In genomic region chr7:33998487-33998886, GRCh38 we compare ENCODE assay signal across 22 cellular contexts.
DNase-seq lines count a peak whose midpoint lies in the region; ATAC-seq and TF ChIP-seq lines count a peak whose summit lies in the region.
"Had no signal": no experiment of that assay in that cellular context is flagged by ENCODE, and none has a peak within 500 bp of the region (broad histone marks: within the 10 kb centered on the region; RNA-seq: fewer than 3 reads in every experiment).

No MANE protein-coding gene starts in this region.

- peak overlapping the region; percentile 40; the same call in 1 of the 3 replicates for H2BK15ac ChIP-seq in IMR-90 (ENCODE audit: low read depth, low read length)

- DNase-seq in IMR-90 (no peak), brain pericyte (ENCODE audit: low read depth, low spot score) (peak; percentile 32), iris pigment epithelial cell (ENCODE audit: low read depth) (peak; percentile 39), sciatic nerve (ENCODE audit: low spot score) (peak; percentile 66), NCI-H187 treated with DMSO at 0.1 percent for 48 hours (lab: John Stamatoyannopoulos, UW) (no peak), germinal center (ENCODE audit: low spot score) (no peak), anterior cingulate cortex (lab: John Stamatoyannopoulos, UW) (no peak)
- DNase-seq: activated CD4-positive, alpha-beta memory T cell treated with anti-CD3 and anti-CD28 coated beads for 36 hours; activated naive CD4-positive, alpha-beta T cell treated with anti-CD3 and anti-CD28 coated beads, Interleukin-2, amount 10 ng/mL, durations not matched to agents 7 days and 5 days; activated T-cell treated with anti-CD3 and anti-CD28 coated beads for 4 hours; body of pancreas; dermis blood vessel endothelial cell; H9; left lung; NCI-H187; PC-3; SJCRH30; stimulated activated CD4-positive, alpha-beta T cell treated with anti-CD3 and anti-CD28 coated beads, Interleukin-4, amount 100 ng/mL, for 4 hours; T-helper 17 cell had no signal

- H2BK5ac ChIP-seq in IMR-90 (ENCODE audit: low read depth, low read length, poor library complexity, severe bottlenecking), result peak overlapping the region; percentile 12

- no peak overlapping the region for H4K5ac ChIP-seq in IMR-90 (ENCODE audit: low read depth, low read length)

- POLR2A ChIA-PET in IMR-90 (lab: Charles Lee; ENCODE audit: unreplicated experiment), result no interaction called here

- no peak overlapping the region for H3K9ac ChIP-seq in IMR-90 (ENCODE audit: low read depth, low read length)

- H3K56ac ChIP-seq in IMR-90 (ENCODE audit: extremely low read depth, insufficient read depth, low read length), result no peak overlapping the region

- no peak overlapping the region for H3K14ac ChIP-seq in IMR-90 (replicated peaks; ENCODE audit: low read depth, low read length)

- no peaks in the 10 kb centered on the region for H3K9me1 ChIP-seq in IMR-90 (ENCODE audit: insufficient read depth, low read length)

- H3K27me3 ChIP-seq in IMR-90 (ENCODE audit: control insufficient read depth, insufficient read depth, low read length), result no peaks in the 10 kb centered on the region
- H3K27me3 ChIP-seq: body of pancreas, left lung, SJCRH30 had no signal

- H2AK9ac ChIP-seq in IMR-90 (replicated peaks; ENCODE audit: low read depth, low read length, poor library complexity), result no peak overlapping the region

- no peaks in the 10 kb centered on the region for H4K20me1 ChIP-seq in IMR-90 (ENCODE audit: insufficient read depth, low read length)

- no peaks in the 10 kb centered on the region for H3K36me3 ChIP-seq in IMR-90 (ENCODE audit: control insufficient read depth, insufficient read depth, low read length)
- H3K36me3 ChIP-seq: left lung, SJCRH30 had no signal

- TF ChIP-seq RAD21 in IMR-90 (IDR thresholded peaks at IDR 0.05; ENCODE audit: low read length), result no peak

- WGBS in IMR-90 (ENCODE audit: extremely low coverage in 2 of 2, insufficient read length in 1 of 2), 2 experiments, result no CpG with 5 or more reads among the region's 6 CpGs

- peak overlapping the region; percentile 26 to 64; a peak in 2 of 4 replicates for H4K8ac ChIP-seq in IMR-90 (ENCODE audit: low read depth in 2 of 2, low read length in 2 of 2)

- dilution Hi-C loops in IMR-90 (cut with HindIII; ENCODE audit: low sequenced_read_pairs, unreplicated experiment), result no loop called here

- BruUV-seq in IMR-90 (replicated peaks; lab: Mats Ljungman, UMichigan), result no TSS peak

- H2AK5ac ChIP-seq in IMR-90 (ENCODE audit: low read depth, low read length), result peak overlapping the region; percentile 51

- H3K4ac ChIP-seq in IMR-90 (ENCODE audit: low read depth, low read length), result no peak overlapping the region

- in situ Hi-C loops in IMR-90 (cut with MboI; ENCODE audit: low sequenced_read_pairs), result no loop called here

- H2BK120ac ChIP-seq in IMR-90 (ENCODE audit: low read depth, low read length), result peak overlapping the region; percentile 43; the same call in 1 of the 2 replicates

- H3K23ac ChIP-seq in IMR-90 (ENCODE audit: low read depth, low read length), result no peak overlapping the region

- no peak overlapping the region for H3K27ac ChIP-seq in IMR-90 (ENCODE audit: insufficient read depth, low read length)
- H3K27ac ChIP-seq: body of pancreas, left lung, SJCRH30, VCaP had no signal

- peak overlapping the region; percentile 47; the same call in 1 of the 2 replicates for H4K91ac ChIP-seq in IMR-90 (ENCODE audit: insufficient read depth, low read depth, low read length)

- CTCF ChIA-PET in IMR-90 (lab: Yijun Ruan, JAX), result no interaction called here

- TF ChIP-seq CTCF in IMR-90 (conservative IDR thresholded peaks at IDR 0.05; ENCODE audit: low read depth, low read length), result no peak

- H2AFZ ChIP-seq in IMR-90 (replicated peaks; ENCODE audit: low read length, poor library complexity), result peak overlapping the region; percentile 56

- TF ChIP-seq POLR2A in IMR-90 (IDR thresholded peaks at IDR 0.05; ENCODE audit: low read depth, low read length), result no peak

- no peak; the same call in 1 of the 2 replicates for ATAC-seq in IMR-90 (ENCODE audit: low read depth)
- peak; percentile 99 for ATAC-seq in sciatic nerve
- ATAC-seq in GM18873 (IDR thresholded peaks at IDR 0.05; ENCODE audit: low FRiP score, unreplicated experiment), result no peak
- ATAC-seq: body of pancreas, left lung, PC-3, T-helper 17 cell had no signal

- H2BK20ac ChIP-seq in IMR-90 (ENCODE audit: low read depth, low read length), result peak overlapping the region; percentile 1; the same call in 1 of the 2 replicates

- no peaks in the 10 kb centered on the region for H3K9me3 ChIP-seq in IMR-90 (ENCODE audit: control insufficient read depth, insufficient read depth, low read length)
- H3K9me3 ChIP-seq: body of pancreas, left lung, SJCRH30 had no signal

- H3K18ac ChIP-seq in IMR-90 (ENCODE audit: low read depth, low read length), result 0 out of 2 replicates have a peak overlapping the region, but pooled peaks have one; percentile 31

- no peak overlapping the region for H3K4me3 ChIP-seq in IMR-90 (ENCODE audit: insufficient read depth, low read depth, low read length)
- H3K4me3 ChIP-seq: body of pancreas, left lung, SJCRH30, smooth muscle cell had no signal

- intact Hi-C loops in IMR-90 (cut with micrococcal nuclease) (no loop called here), sciatic nerve (cut with DNase I) (no loop called here)

- H3K4me2 ChIP-seq in IMR-90 (ENCODE audit: low read depth, low read length), result no peak overlapping the region
- H3K4me2 ChIP-seq: smooth muscle cell had no signal

- no peaks in the 10 kb centered on the region; a peak in 1 of 4 replicates for H3K79me1 ChIP-seq in IMR-90 (ENCODE audit: low read depth in 1 of 2, low read length in 2 of 2)

- H3K4me1 ChIP-seq in IMR-90 (ENCODE audit: control insufficient read depth, insufficient read depth, low read length), result no peaks in the 10 kb centered on the region
- H3K4me1 ChIP-seq: body of pancreas, left lung, SJCRH30 had no signal

TF ChIP-seq in IMR-90, 13 proteins besides CTCF, POLR2A, EP300 and RAD21:
- no peak for TF ChIP-seq ELK1 (IDR thresholded peaks at IDR 0.05; ENCODE audit: borderline replicate concordance, low read depth, low read length)
- TF ChIP-seq FOS (IDR thresholded peaks at IDR 0.05; ENCODE audit: low read depth, low read length), result no peak
- no peak for TF ChIP-seq SMC3 (IDR thresholded peaks at IDR 0.05; ENCODE audit: low read depth, low read length)
- no peak for TF ChIP-seq RFX5 (IDR thresholded peaks at IDR 0.05; ENCODE audit: low read depth, low read length)
- TF ChIP-seq USF2 (IDR thresholded peaks at IDR 0.05; ENCODE audit: low read depth, low read length), result no peak
- no peak for TF ChIP-seq NFE2L2 (IDR thresholded peaks at IDR 0.05; ENCODE audit: low read depth, low read length)
- TF ChIP-seq RCOR1 (IDR thresholded peaks at IDR 0.05; ENCODE audit: insufficient replicate concordance, low read length), result no peak
- no peak for TF ChIP-seq MXI1 (IDR thresholded peaks at IDR 0.05; ENCODE audit: borderline replicate concordance, low read depth, low read length)
- no peak for TF ChIP-seq CEBPB (IDR thresholded peaks at IDR 0.05; ENCODE audit: low read depth, low read length)
- no peak for TF ChIP-seq MAFK (IDR thresholded peaks at IDR 0.05; ENCODE audit: low read depth, low read length)
- no peak for TF ChIP-seq BHLHE40 (IDR thresholded peaks at IDR 0.05; ENCODE audit: low read depth, low read length)
- no peak for TF ChIP-seq MAZ (IDR thresholded peaks at IDR 0.05; ENCODE audit: borderline replicate concordance, low read depth, low read length)

Comparison
In these comparisons a context has a peak if more than half of its experiments do, and no peak if none do; other contexts are left out.
1. DNase-seq: peak in brain pericyte (single experiment), iris pigment epithelial cell (single experiment) and sciatic nerve (single experiment); none in IMR-90 (single experiment), NCI-H187 treated with DMSO at 0.1 percent for 48 hours (single experiment), germinal center (single experiment) and anterior cingulate cortex (0 of 58).